Comparison of ENCODE assay signal across 1 cellular context in genomic region chr4:186887211-186887785, GRCh38.
TF ChIP-seq lines count a peak whose summit lies in the region.

No MANE protein-coding gene starts in this region.

TF ChIP-seq in K562, 482 proteins besides CTCF, POLR2A, EP300 and RAD21 (continued from another document):
- TF ChIP-seq BCLAF1 (IDR thresholded peaks at IDR 0.05; ENCODE audit: borderline replicate concordance in 1 of 2, control insufficient read depth in 1 of 2, low read depth in 2 of 2, low read length in 1 of 2) (no peak), ZNF785 (CRISPR knock-in tag; IDR thresholded peaks at IDR 0.05) (no peak), MEIS2 (IDR thresholded peaks at IDR 0.05; ENCODE audit: partially characterized antibody) (peak; percentile 16)
